Comparison of ENCODE assay signal across 1 cellular context in genomic region chr11:66072518-66072917, GRCh38.
TF ChIP-seq lines count a peak whose summit lies in the region.

No MANE protein-coding gene starts in this region.

TF ChIP-seq in GM12878, 131 proteins besides CTCF, POLR2A, EP300 and RAD21:
- no peak for TF ChIP-seq E2F4 (IDR thresholded peaks at IDR 0.05; ENCODE audit: low read depth, low read length)
- peak; percentile 90 for TF ChIP-seq MLLT1 (IDR thresholded peaks at IDR 0.05)
- TF ChIP-seq ZBTB33 (IDR thresholded peaks at IDR 0.05) = peak; percentile 42; the same call in 1 of the 2 replicates
